9 cellular contexts compared by ENCODE assay signal in the genomic region with DNA sequence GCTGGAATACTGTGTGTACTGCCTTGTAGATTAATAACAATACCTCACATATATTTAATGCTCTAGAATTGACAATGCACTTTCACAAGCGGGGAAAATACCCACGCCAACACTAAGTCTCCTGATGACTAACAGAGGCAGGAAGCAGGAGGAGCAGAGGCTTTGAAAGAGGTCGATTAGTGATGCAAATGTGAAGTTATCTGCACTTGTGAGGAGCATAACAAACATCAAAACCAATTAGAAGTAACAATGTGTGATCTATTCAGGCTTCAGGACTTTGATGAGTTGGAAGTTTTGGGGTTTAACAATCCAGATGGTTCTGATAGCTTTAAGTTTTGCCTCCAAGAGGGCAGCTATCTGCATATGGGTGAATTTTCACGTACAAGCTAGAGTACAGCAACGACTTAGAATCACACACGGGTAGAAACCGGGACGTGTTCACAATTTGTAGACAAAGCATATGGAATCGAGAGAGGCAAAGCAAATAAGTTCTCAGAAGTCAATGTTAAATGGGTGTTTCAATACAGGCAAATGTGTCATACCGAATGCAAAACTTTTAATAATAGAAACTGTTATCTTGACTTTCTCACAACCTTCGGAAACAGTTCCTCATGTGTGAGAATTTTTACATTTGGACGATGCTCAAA.
DNase-seq lines count a peak whose midpoint lies in the region; ATAC-seq, FAIRE-seq and TF ChIP-seq lines count a peak whose summit lies in the region.
"Had no signal": no experiment of that assay in that cellular context is flagged by ENCODE, and none has a peak within 500 bp of the region (broad histone marks: within the 10 kb centered on the region; RNA-seq: fewer than 3 reads in every experiment).

No MANE protein-coding gene starts in this region.

- H3K36me3 ChIP-seq in OCI-LY7 (ENCODE audit: insufficient read depth, low read length) (peaks cover 16% of the 10 kb centered on the region), K562 (ENCODE audit: control insufficient read depth, insufficient read depth, low read length) (peaks cover 19% of the 10 kb centered on the region; the same call in 1 of the 3 replicates)

- H3K27ac Mint-ChIP-seq in mesothelial cell of epicardium = no peak overlapping the region

- intact Hi-C loops in OCI-LY7 (cut with micrococcal nuclease; ENCODE audit: unreplicated experiment) (no loop called here), K562 (cut with micrococcal nuclease) (no loop called here)

- H3K9me2 ChIP-seq in OCI-LY7 (ENCODE audit: insufficient read depth, low read length) = no peaks in the 10 kb centered on the region

- H3K4me3 ChIP-seq in OCI-LY7 (ENCODE audit: low read depth, low read length, poor library complexity, severe bottlenecking) = peak overlapping the region; percentile 42
- H3K4me3 ChIP-seq in K562 = no peak overlapping the region

- H3K27me3 Mint-ChIP-seq in mesothelial cell of epicardium (ENCODE audit: low read depth) = no peaks in the 10 kb centered on the region

- CTCF ChIA-PET in OCI-LY7 (lab: Charles Lee; ENCODE audit: unreplicated experiment) (interaction anchor here (0.5 to 1.7 kb wide), 2 partner anchors 14 to 344 kb away, joined by 3 to 4 read pairs; no protein-coding TSS in a partner anchor), K562 (lab: Yijun Ruan, JAX; ENCODE audit: low intra/inter-chr PET ratio) (no interaction called here), HEK293T (lab: Yijun Ruan, JAX) (no interaction called here)

- H3K79me2 ChIP-seq in OCI-LY7 (ENCODE audit: insufficient read depth, low read depth, low read length) (no peaks in the 10 kb centered on the region), K562 (ENCODE audit: control insufficient read depth, insufficient read depth, low read length) (no peaks in the 10 kb centered on the region)

- peaks cover 24% of the 10 kb centered on the region for H3K36me3 Mint-ChIP-seq in mesothelial cell of epicardium

- peak; percentile 42 for DNase-seq in GM10266 (ENCODE audit: extremely low spot score)
- DNase-seq in OCI-LY7 (ENCODE audit: low spot score) = peak; percentile 64
- DNase-seq in K562 (ENCODE audit: extremely low read depth in 1 of 4, low spot score in 3 of 4) = no peak
- peak; percentile 25 for DNase-seq in renal cortical epithelial cell (ENCODE audit: low read depth)
- no peak for DNase-seq in HEK293T (ENCODE audit: extremely low spot score)
- no peak for DNase-seq in SW480 (ENCODE audit: low spot score)
- DNase-seq in mesothelial cell of epicardium (ENCODE audit: low spot score in 2 of 2, unreplicated experiment in 2 of 2) = no peak

- no peak overlapping the region for H3K9ac ChIP-seq in K562 (ENCODE audit: insufficient read depth in 1 of 2, low read depth in 2 of 2, low read length in 2 of 2)

- H3K4me1 ChIP-seq in OCI-LY7 (ENCODE audit: insufficient read depth, low read length, poor library complexity, severe bottlenecking) (peaks cover 100% of the 10 kb centered on the region), K562 (replicated peaks in 1 of 2; ENCODE audit: control insufficient read depth in 2 of 2, insufficient read depth in 2 of 2, low read length in 2 of 2) (0 out of 5 replicates have a peak, but pooled peaks cover 0 to 2% of the 10 kb centered on the region in 2 experiments)

- peak; percentile 43 for ATAC-seq in GM21737 (IDR thresholded peaks at IDR 0.05; ENCODE audit: unreplicated experiment)
- no peak for ATAC-seq in K562

- BruUV-seq in OCI-LY7 (replicated peaks; lab: Mats Ljungman, UMichigan) (TSS peak; percentile 74), K562 (replicated peaks; lab: Mats Ljungman, UMichigan) (no TSS peak)

- H3K9me3 Mint-ChIP-seq in mesothelial cell of epicardium = no peaks in the 10 kb centered on the region
- H3K9me3 Mint-ChIP-seq: nephron had no signal

- no peak overlapping the region for H3K4me3 Mint-ChIP-seq in mesothelial cell of epicardium
- H3K4me3 Mint-ChIP-seq: nephron had no signal

- no peaks in the 10 kb centered on the region for H3K9me3 ChIP-seq in OCI-LY7 (ENCODE audit: low read length)
- H3K9me3 ChIP-seq in K562 (replicated peaks; ENCODE audit: control insufficient read depth, insufficient read depth, low read depth, low read length) = no peaks in the 10 kb centered on the region

- no peak for TF ChIP-seq RAD21 in K562 (CRISPR knock-in tag; conservative IDR thresholded peaks at IDR 0.05 in 1 of 2, IDR thresholded peaks at IDR 0.05 in 1 of 2)

- TF ChIP-seq POLR2A in K562 (conservative IDR thresholded peaks at IDR 0.05) = no peak

- H3K4me2 ChIP-seq in OCI-LY7 (ENCODE audit: low read length) (peak overlapping the region; percentile 74), K562 (ENCODE audit: insufficient read depth, low read length) (no peak overlapping the region)

- H3K4me1 Mint-ChIP-seq in mesothelial cell of epicardium = peaks cover 19% of the 10 kb centered on the region

- POLR2A ChIA-PET in OCI-LY7 (lab: Charles Lee) = interaction anchor here (0.5 to 13.7 kb wide), 12 partner anchors 12 to 379 kb away, joined by 3 to 266 read pairs (median 3); no protein-coding TSS in a partner anchor
- POLR2A ChIA-PET in K562 (lab: Yijun Ruan, JAX) = interaction anchor here (1.4 to 1.5 kb wide), 2 partner anchors 8 to 12 kb away, joined by 6 read pairs; no protein-coding TSS in a partner anchor
- POLR2A ChIA-PET in HEK293T (lab: Yijun Ruan, JAX) = no interaction called here

- in situ Hi-C loops in K562 (cut with MboI) = no loop called here

- no peaks in the 10 kb centered on the region for H3K9me1 ChIP-seq in K562 (ENCODE audit: control insufficient read depth, insufficient read depth, low read length)

- no peaks in the 10 kb centered on the region for H4K20me1 ChIP-seq in OCI-LY7 (ENCODE audit: insufficient read depth, low read length)
- no peaks in the 10 kb centered on the region for H4K20me1 ChIP-seq in K562 (replicated peaks; ENCODE audit: control insufficient read depth, insufficient read depth, low read length)

- TF ChIP-seq EP300 in K562 (IDR thresholded peaks at IDR 0.05; ENCODE audit: low read length) = no peak

- FAIRE-seq in K562 (lab: Jason Lieb, UNC) = no peak

- no peaks in the 10 kb centered on the region for H3K27me3 ChIP-seq in K562 (ENCODE audit: control insufficient read depth in 2 of 2, insufficient read depth in 2 of 2, low read length in 2 of 2)

- no peak for TF ChIP-seq CTCF in GM10266 (IDR thresholded peaks at IDR 0.05; ENCODE audit: control insufficient read depth, insufficient read depth, low read depth, missing control alignments)
- no peak for TF ChIP-seq CTCF in OCI-LY7 (conservative IDR thresholded peaks at IDR 0.05; ENCODE audit: low read length)
- no peak for TF ChIP-seq CTCF in K562 (IDR thresholded peaks at IDR 0.05 in 2 of 3, conservative IDR thresholded peaks at IDR 0.05 in 1 of 3; ENCODE audit: insufficient read depth in 2 of 3, low read depth in 1 of 3, low read length in 3 of 3)
- TF ChIP-seq CTCF in mesothelial cell of epicardium (IDR thresholded peaks at IDR 0.05; ENCODE audit: unreplicated experiment) = no peak

- H3K27ac ChIP-seq in OCI-LY7 (ENCODE audit: low read depth, low read length, poor library complexity, severe bottlenecking) = peak overlapping the region; percentile 100
- H3K27ac ChIP-seq in K562 (ENCODE audit: extremely low read depth, low read depth, low read length) = no peak overlapping the region

- H2AFZ ChIP-seq in OCI-LY7 (ENCODE audit: low read length) (peak overlapping the region; percentile 72), K562 (ENCODE audit: low read depth, low read length) (no peak overlapping the region)

- 80% methylated on average over 12 of the region's 12 CpGs for WGBS in K562 (ENCODE audit: insufficient coverage, low coverage, missing lambda C conversion rate)

TF ChIP-seq in K562, 482 proteins besides CTCF, POLR2A, EP300 and RAD21:
- TF ChIP-seq ETV5 (CRISPR knock-in tag; IDR thresholded peaks at IDR 0.05; ENCODE audit: low read depth) (no peak), CBFA2T3 (IDR thresholded peaks at IDR 0.05) (peak; percentile 29)
TF ChIP-seq in K562: peak in this region for 1.

TF ChIP-seq in HEK293T, 16 proteins besides CTCF, POLR2A, EP300 and RAD21:
- TF ChIP-seq ZNF384 (IDR thresholded peaks at IDR 0.05) = no peak
- no peak for TF ChIP-seq FOXA1 (IDR thresholded peaks at IDR 0.05)
- no peak for TF ChIP-seq HDGF (IDR thresholded peaks at IDR 0.05; ENCODE audit: borderline replicate concordance)
- no peak for TF ChIP-seq SUZ12 (IDR thresholded peaks at IDR 0.05)
TF ChIP-seq in HEK293T: peak in this region for 0.

Comparison
In these comparisons a context has a peak if more than half of its experiments do, and no peak if none do; other contexts are left out.
1. DNase-seq: peak in GM10266 (single experiment), OCI-LY7 (single experiment) and renal cortical epithelial cell (single experiment); none in K562 (0 of 4), HEK293T (single experiment), SW480 (single experiment) and mesothelial cell of epicardium (0 of 2).